22 cellular contexts compared by ENCODE assay signal in the genomic region with DNA sequence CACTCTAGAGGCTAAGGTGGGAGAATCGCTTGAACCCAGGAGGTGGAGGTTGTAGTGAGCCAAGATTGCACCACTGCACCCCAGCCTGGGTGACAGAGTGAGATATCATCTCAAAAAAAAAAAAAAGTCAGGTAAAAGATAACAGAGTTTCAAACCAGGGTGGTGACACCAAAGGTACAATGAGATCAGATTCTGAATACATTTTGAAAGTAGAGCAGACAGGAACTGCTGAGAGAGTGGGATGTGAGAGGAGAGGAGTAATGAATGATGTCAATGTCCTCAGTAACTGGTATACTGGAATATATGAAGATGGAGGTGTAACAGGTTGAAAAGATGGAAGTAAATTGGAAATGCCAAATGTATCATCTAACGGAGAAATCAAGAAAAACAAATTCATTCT.
DNase-seq lines count a peak whose midpoint lies in the region; ATAC-seq and TF ChIP-seq lines count a peak whose summit lies in the region.
"Had no signal": no experiment of that assay in that cellular context is flagged by ENCODE, and none has a peak within 500 bp of the region (broad histone marks: within the 10 kb centered on the region; RNA-seq: fewer than 3 reads in every experiment).

No MANE protein-coding gene starts in this region.

- no peaks in the 10 kb centered on the region for H3K27me3 Mint-ChIP-seq in activated naive CD4-positive, alpha-beta T cell treated with anti-CD3 and anti-CD28 coated beads, Interleukin-2, amount 50 U/mL, for 24 hours
- H3K27me3 Mint-ChIP-seq in activated naive CD4-positive, alpha-beta T cell treated with anti-CD3 and anti-CD28 coated beads, Interleukin-2, amount 10 ng/mL, durations not matched to agents 7 days and 5 days = no peaks in the 10 kb centered on the region
- H3K27me3 Mint-ChIP-seq in T-helper 2 cell treated with Interferon-gamma antibody and Interleukin-4, amounts not matched to agents 5 μg/mL and 100 μg/mL, for 36 hours (ENCODE audit: low read depth) = no peaks in the 10 kb centered on the region
- no peaks in the 10 kb centered on the region for H3K27me3 Mint-ChIP-seq in activated naive CD8-positive, alpha-beta T cell treated with anti-CD3 and anti-CD28 coated beads, Interleukin-2, amount 50 U/mL, for 24 hours
- H3K27me3 Mint-ChIP-seq in stimulated activated naive CD8-positive, alpha-beta T cell treated with anti-CD3 and anti-CD28 coated beads, Interleukin-15, Interleukin-2, amounts not matched to agents 100 ng/mL and 50 ng/mL, for 24 hours = no peaks in the 10 kb centered on the region
- no peaks in the 10 kb centered on the region for H3K27me3 Mint-ChIP-seq in type B pancreatic cell
- H3K27me3 Mint-ChIP-seq: CD4-positive, CD25-positive, alpha-beta regulatory T cell; IgD-negative memory B cell had no signal

- peaks cover 29% of the 10 kb centered on the region for H3K36me3 Mint-ChIP-seq in activated naive CD4-positive, alpha-beta T cell treated with anti-CD3 and anti-CD28 coated beads, Interleukin-2, amount 50 U/mL, for 24 hours
- peaks cover 24% of the 10 kb centered on the region for H3K36me3 Mint-ChIP-seq in activated naive CD4-positive, alpha-beta T cell treated with anti-CD3 and anti-CD28 coated beads, Interleukin-2, amount 10 ng/mL, durations not matched to agents 7 days and 5 days
- peaks cover 14% of the 10 kb centered on the region for H3K36me3 Mint-ChIP-seq in T-helper 2 cell treated with Interferon-gamma antibody and Interleukin-4, amounts not matched to agents 5 μg/mL and 100 μg/mL, for 36 hours (ENCODE audit: low read depth)
- H3K36me3 Mint-ChIP-seq in activated naive CD8-positive, alpha-beta T cell treated with anti-CD3 and anti-CD28 coated beads, Interleukin-2, amount 50 U/mL, for 24 hours (ENCODE audit: low read depth) = peaks cover 41% of the 10 kb centered on the region
- H3K36me3 Mint-ChIP-seq in stimulated activated naive CD8-positive, alpha-beta T cell treated with anti-CD3 and anti-CD28 coated beads, Interleukin-15, Interleukin-2, amounts not matched to agents 100 ng/mL and 50 ng/mL, for 24 hours (ENCODE audit: low read depth) = peaks cover 47% of the 10 kb centered on the region
- H3K36me3 Mint-ChIP-seq in type B pancreatic cell = peaks cover 10% of the 10 kb centered on the region

- CTCF ChIA-PET in activated naive CD4-positive, alpha-beta T cell treated with anti-CD3 and anti-CD28 coated beads, Interleukin-2, amount 10 ng/mL, durations not matched to agents 7 days and 5 days (lab: Charles Lee) = no interaction called here

- no peaks in the 10 kb centered on the region for H3K9me3 Mint-ChIP-seq in activated naive CD4-positive, alpha-beta T cell treated with anti-CD3 and anti-CD28 coated beads, Interleukin-2, amount 50 U/mL, for 24 hours
- no peaks in the 10 kb centered on the region for H3K9me3 Mint-ChIP-seq in activated naive CD4-positive, alpha-beta T cell treated with anti-CD3 and anti-CD28 coated beads, Interleukin-2, amount 10 ng/mL, durations not matched to agents 7 days and 5 days
- no peaks in the 10 kb centered on the region for H3K9me3 Mint-ChIP-seq in T-helper 2 cell treated with Interferon-gamma antibody and Interleukin-4, amounts not matched to agents 5 μg/mL and 100 μg/mL, for 36 hours
- no peaks in the 10 kb centered on the region for H3K9me3 Mint-ChIP-seq in activated naive CD8-positive, alpha-beta T cell treated with anti-CD3 and anti-CD28 coated beads, Interleukin-2, amount 50 U/mL, for 24 hours
- H3K9me3 Mint-ChIP-seq in stimulated activated naive CD8-positive, alpha-beta T cell treated with anti-CD3 and anti-CD28 coated beads, Interleukin-15, Interleukin-2, amounts not matched to agents 100 ng/mL and 50 ng/mL, for 24 hours = peaks cover 3% of the 10 kb centered on the region
- H3K9me3 Mint-ChIP-seq in type B pancreatic cell = peaks cover 4% of the 10 kb centered on the region
- H3K9me3 Mint-ChIP-seq: H9, IgD-negative memory B cell had no signal

- H3K4me1 Mint-ChIP-seq in activated naive CD4-positive, alpha-beta T cell treated with anti-CD3 and anti-CD28 coated beads, Interleukin-2, amount 50 U/mL, for 24 hours = peaks cover 70% of the 10 kb centered on the region
- peaks cover 25% of the 10 kb centered on the region for H3K4me1 Mint-ChIP-seq in activated naive CD4-positive, alpha-beta T cell treated with anti-CD3 and anti-CD28 coated beads, Interleukin-2, amount 10 ng/mL, durations not matched to agents 7 days and 5 days
- H3K4me1 Mint-ChIP-seq in T-helper 2 cell treated with Interferon-gamma antibody and Interleukin-4, amounts not matched to agents 5 μg/mL and 100 μg/mL, for 36 hours (ENCODE audit: low read depth) = peaks cover 30% of the 10 kb centered on the region
- peaks cover 46% of the 10 kb centered on the region for H3K4me1 Mint-ChIP-seq in activated naive CD8-positive, alpha-beta T cell treated with anti-CD3 and anti-CD28 coated beads, Interleukin-2, amount 50 U/mL, for 24 hours
- peaks cover 69% of the 10 kb centered on the region for H3K4me1 Mint-ChIP-seq in stimulated activated naive CD8-positive, alpha-beta T cell treated with anti-CD3 and anti-CD28 coated beads, Interleukin-15, Interleukin-2, amounts not matched to agents 100 ng/mL and 50 ng/mL, for 24 hours (ENCODE audit: low read depth)
- no peaks in the 10 kb centered on the region for H3K4me1 Mint-ChIP-seq in type B pancreatic cell (ENCODE audit: unreplicated experiment)
- H3K4me1 Mint-ChIP-seq: H9 had no signal

- ATAC-seq in activated naive CD8-positive, alpha-beta T cell treated with anti-CD3 and anti-CD28 coated beads, Interleukin-2, amount 50 U/mL, for 24 hours = peak; percentile 89
- ATAC-seq in GM19463 (IDR thresholded peaks at IDR 0.05; ENCODE audit: unreplicated experiment) = no peak
- ATAC-seq: Panc1, Right ventricle myocardium inferior had no signal

- TF ChIP-seq CTCF in type B pancreatic cell (conservative IDR thresholded peaks at IDR 0.05) = no peak

- peak overlapping the region; percentile 9 for H3K4me3 Mint-ChIP-seq in activated naive CD4-positive, alpha-beta T cell treated with anti-CD3 and anti-CD28 coated beads, Interleukin-2, amount 50 U/mL, for 24 hours
- no peak overlapping the region for H3K4me3 Mint-ChIP-seq in activated naive CD4-positive, alpha-beta T cell treated with anti-CD3 and anti-CD28 coated beads, Interleukin-2, amount 10 ng/mL, durations not matched to agents 7 days and 5 days
- H3K4me3 Mint-ChIP-seq in T-helper 2 cell treated with Interferon-gamma antibody and Interleukin-4, amounts not matched to agents 5 μg/mL and 100 μg/mL, for 36 hours = peak overlapping the region; percentile 0
- H3K4me3 Mint-ChIP-seq in activated naive CD8-positive, alpha-beta T cell treated with anti-CD3 and anti-CD28 coated beads, Interleukin-2, amount 50 U/mL, for 24 hours = no peak overlapping the region
- H3K4me3 Mint-ChIP-seq in stimulated activated naive CD8-positive, alpha-beta T cell treated with anti-CD3 and anti-CD28 coated beads, Interleukin-15, Interleukin-2, amounts not matched to agents 100 ng/mL and 50 ng/mL, for 24 hours = no peak overlapping the region
- H3K4me3 Mint-ChIP-seq in type B pancreatic cell = no peak overlapping the region
- H3K4me3 Mint-ChIP-seq: CD4-positive, CD25-positive, alpha-beta regulatory T cell; H9; IgD-negative memory B cell had no signal

- DNase-seq in activated naive CD4-positive, alpha-beta T cell treated with anti-CD3 and anti-CD28 coated beads, Interleukin-2, amount 10 ng/mL, durations not matched to agents 7 days and 5 days = no peak
- DNase-seq in T-helper 2 cell treated with Interferon-gamma antibody and Interleukin-4, amounts not matched to agents 5 μg/mL and 100 μg/mL, for 36 hours (ENCODE audit: low spot score) = peak; percentile 29
- no peak for DNase-seq in activated naive CD8-positive, alpha-beta T cell treated with anti-CD3 and anti-CD28 coated beads, Interleukin-2, amount 50 U/mL, for 24 hours
- no peak for DNase-seq in type B pancreatic cell (ENCODE audit: extremely low spot score, unreplicated experiment)
- DNase-seq: Caco-2; CD4-positive, CD25-positive, alpha-beta regulatory T cell; DMS153; EL; H9; Kasumi-1; MM.1S; NCI-H1092 treated with DMSO at 0.1 percent for 48 hours; NCI-H1694 treated with DMSO at 0.1 percent for 48 hours; NCI-H2107; NCI-H2227 treated with DMSO at 0.1 percent for 48 hours; NCI-H524 treated with DMSO at 0.1 percent for 48 hours had no signal

- H3K27ac Mint-ChIP-seq in activated naive CD4-positive, alpha-beta T cell treated with anti-CD3 and anti-CD28 coated beads, Interleukin-2, amount 50 U/mL, for 24 hours = peak overlapping the region; percentile 24
- H3K27ac Mint-ChIP-seq in activated naive CD4-positive, alpha-beta T cell treated with anti-CD3 and anti-CD28 coated beads, Interleukin-2, amount 10 ng/mL, durations not matched to agents 7 days and 5 days = no peak overlapping the region
- H3K27ac Mint-ChIP-seq in T-helper 2 cell treated with Interferon-gamma antibody and Interleukin-4, amounts not matched to agents 5 μg/mL and 100 μg/mL, for 36 hours = no peak overlapping the region
- peak overlapping the region; percentile 2 for H3K27ac Mint-ChIP-seq in activated naive CD8-positive, alpha-beta T cell treated with anti-CD3 and anti-CD28 coated beads, Interleukin-2, amount 50 U/mL, for 24 hours
- H3K27ac Mint-ChIP-seq in stimulated activated naive CD8-positive, alpha-beta T cell treated with anti-CD3 and anti-CD28 coated beads, Interleukin-15, Interleukin-2, amounts not matched to agents 100 ng/mL and 50 ng/mL, for 24 hours = peak overlapping the region; percentile 87
- H3K27ac Mint-ChIP-seq in type B pancreatic cell = no peak overlapping the region
- H3K27ac Mint-ChIP-seq: H9, IgD-negative memory B cell had no signal

Comparison
In these comparisons a context has a peak if more than half of its experiments do, and no peak if none do; other contexts are left out.
1. H3K27ac Mint-ChIP-seq: peak in activated naive CD4-positive, alpha-beta T cell treated with anti-CD3 and anti-CD28 coated beads, Interleukin-2, amount 50 U/mL, for 24 hours (single experiment), activated naive CD8-positive, alpha-beta T cell treated with anti-CD3 and anti-CD28 coated beads, Interleukin-2, amount 50 U/mL, for 24 hours (single experiment) and stimulated activated naive CD8-positive, alpha-beta T cell treated with anti-CD3 and anti-CD28 coated beads, Interleukin-15, Interleukin-2, amounts not matched to agents 100 ng/mL and 50 ng/mL, for 24 hours (single experiment); none in activated naive CD4-positive, alpha-beta T cell treated with anti-CD3 and anti-CD28 coated beads, Interleukin-2, amount 10 ng/mL, durations not matched to agents 7 days and 5 days (single experiment), T-helper 2 cell treated with Interferon-gamma antibody and Interleukin-4, amounts not matched to agents 5 μg/mL and 100 μg/mL, for 36 hours (single experiment) and type B pancreatic cell (single experiment).
2. H3K4me3 Mint-ChIP-seq: peak in activated naive CD4-positive, alpha-beta T cell treated with anti-CD3 and anti-CD28 coated beads, Interleukin-2, amount 50 U/mL, for 24 hours (single experiment) and T-helper 2 cell treated with Interferon-gamma antibody and Interleukin-4, amounts not matched to agents 5 μg/mL and 100 μg/mL, for 36 hours (single experiment); none in activated naive CD4-positive, alpha-beta T cell treated with anti-CD3 and anti-CD28 coated beads, Interleukin-2, amount 10 ng/mL, durations not matched to agents 7 days and 5 days (single experiment), activated naive CD8-positive, alpha-beta T cell treated with anti-CD3 and anti-CD28 coated beads, Interleukin-2, amount 50 U/mL, for 24 hours (single experiment), stimulated activated naive CD8-positive, alpha-beta T cell treated with anti-CD3 and anti-CD28 coated beads, Interleukin-15, Interleukin-2, amounts not matched to agents 100 ng/mL and 50 ng/mL, for 24 hours (single experiment) and type B pancreatic cell (single experiment).